7 cellular contexts compared by ENCODE assay signal in genomic region chr16:424623-425081, GRCh38. TPM values are rescaled to one million over a fixed set of nuclear protein-coding genes. Genes with fewer than 3 reads are reported as not detected.
DNase-seq lines count a peak whose midpoint lies in the region; ATAC-seq, FAIRE-seq and TF ChIP-seq lines count a peak whose summit lies in the region.

No MANE protein-coding gene starts in this region.

- ATAC-seq in naive thymus-derived CD4-positive, alpha-beta T cell, result no peak
- ATAC-seq in HG03159 (IDR thresholded peaks at IDR 0.05; ENCODE audit: unreplicated experiment) (no peak), HG02798 (IDR thresholded peaks at IDR 0.05; ENCODE audit: poor library complexity, unreplicated experiment) (no peak), GM19351 (IDR thresholded peaks at IDR 0.05; ENCODE audit: unreplicated experiment) (no peak)

- no peaks in the 10 kb centered on the region for H3K9me3 ChIP-seq in Peyer's patch
- H3K9me3 ChIP-seq in naive thymus-derived CD4-positive, alpha-beta T cell (ENCODE audit: control insufficient read depth in 2 of 3, low read length in 3 of 3), result no peaks in the 10 kb centered on the region

- no peaks in the 10 kb centered on the region for H3K27me3 ChIP-seq in Peyer's patch
- H3K27me3 ChIP-seq in naive thymus-derived CD4-positive, alpha-beta T cell (ENCODE audit: control insufficient read depth in 2 of 2, insufficient read depth in 2 of 2, low read length in 2 of 2), result no peaks in the 10 kb centered on the region

- FAIRE-seq in H54 (lab: Jason Lieb, UNC), result no peak

- POLR2A ChIA-PET in naive thymus-derived CD4-positive, alpha-beta T cell (lab: Charles Lee), result interaction anchor here (1.0 to 1.3 kb wide), 3 partner anchors 22 to 54 kb away, joined by 3 to 4 read pairs (median 4); partner anchors contain the start of gene MRPL28

- peak overlapping the region; percentile 74 to 90 (median 90) for H3K27ac ChIP-seq in Peyer's patch
- peak overlapping the region; percentile 92 for H3K27ac ChIP-seq in naive thymus-derived CD4-positive, alpha-beta T cell (ENCODE audit: low read depth, low read length)

- peaks cover 17% of the 10 kb centered on the region for H3K4me1 Mint-ChIP-seq in endothelial cell (ENCODE audit: unreplicated experiment)
- peaks cover 22 to 35% (median 32%) of the 10 kb centered on the region in 7 donors for H3K4me1 Mint-ChIP-seq in naive thymus-derived CD4-positive, alpha-beta T cell

- H3K27ac Mint-ChIP-seq in endothelial cell (ENCODE audit: unreplicated experiment), result no peak overlapping the region
- H3K27ac Mint-ChIP-seq in naive thymus-derived CD4-positive, alpha-beta T cell, result peak overlapping the region in 6 of 9 donors; percentile 67 to 90 (median 78)

- H3K9me3 Mint-ChIP-seq in endothelial cell (ENCODE audit: unreplicated experiment), result no peaks in the 10 kb centered on the region
- peaks cover 0 to 3% (median 0%) of the 10 kb centered on the region in 11 donors for H3K9me3 Mint-ChIP-seq in naive thymus-derived CD4-positive, alpha-beta T cell

- H3K4me1 ChIP-seq in Peyer's patch, result peaks cover 0 to 23% (median 10%) of the 10 kb centered on the region in 4 donors
- H3K4me1 ChIP-seq in naive thymus-derived CD4-positive, alpha-beta T cell (ENCODE audit: control insufficient read depth in 2 of 2, insufficient read depth in 2 of 2, low read length in 2 of 2), result peaks cover 10 to 17% of the 10 kb centered on the region in 2 donors

- peaks cover 6% of the 10 kb centered on the region for H3K36me3 Mint-ChIP-seq in endothelial cell (ENCODE audit: low read depth, unreplicated experiment)
- peaks cover 0 to 9% (median 0%) of the 10 kb centered on the region in 5 donors for H3K36me3 Mint-ChIP-seq in naive thymus-derived CD4-positive, alpha-beta T cell

- CTCF ChIA-PET in naive thymus-derived CD4-positive, alpha-beta T cell (lab: Charles Lee), result no interaction called here

- peaks cover 16% of the 10 kb centered on the region for H3K27me3 Mint-ChIP-seq in endothelial cell (ENCODE audit: unreplicated experiment)
- peaks cover 0 to 18% (median 0%) of the 10 kb centered on the region in 5 donors for H3K27me3 Mint-ChIP-seq in naive thymus-derived CD4-positive, alpha-beta T cell

- intact Hi-C loops in naive thymus-derived CD4-positive, alpha-beta T cell (cut with micrococcal nuclease), result loop anchor here (1.0 to 2.0 kb wide), 8 partner anchors 22 to 286 kb away; partner anchors contain the start of genes CAPN15 (in 2 of the 2), DECR2 (in 1 of the 2), METTL26 (in 1 of the 2) and NPRL3 (in 1 of the 2)

- no peaks in the 10 kb centered on the region for H3K36me3 ChIP-seq in Peyer's patch
- H3K36me3 ChIP-seq in naive thymus-derived CD4-positive, alpha-beta T cell (ENCODE audit: control insufficient read depth in 2 of 3, insufficient read depth in 3 of 3, low read length in 3 of 3), result no peaks in the 10 kb centered on the region

- TF ChIP-seq CTCF in Peyer's patch (IDR thresholded peaks at IDR 0.05) (no peak), endothelial cell (IDR thresholded peaks at IDR 0.05; ENCODE audit: unreplicated experiment) (no peak)

- peak overlapping the region; percentile 86 for H3K4me3 Mint-ChIP-seq in endothelial cell (ENCODE audit: unreplicated experiment)
- peak overlapping the region; percentile 68 to 92 (median 86) for H3K4me3 Mint-ChIP-seq in naive thymus-derived CD4-positive, alpha-beta T cell

- peak; percentile 44 for DNase-seq in H54 (ENCODE audit: insufficient read length, low spot score)
- peak in 2 of 3 donors; percentile 58 to 66 for DNase-seq in Peyer's patch
- DNase-seq in endothelial cell (ENCODE audit: low spot score), result peak; percentile 9
- DNase-seq in naive thymus-derived CD4-positive, alpha-beta T cell, result no peak

- H3K4me3 ChIP-seq in Peyer's patch, result peak overlapping the region; percentile 51 to 72 (median 64)
- H3K4me3 ChIP-seq in naive thymus-derived CD4-positive, alpha-beta T cell (ENCODE audit: low read length), result peak overlapping the region; percentile 83

- TF ChIP-seq POLR2A in H54 (IDR thresholded peaks at IDR 0.05; ENCODE audit: low read depth, low read length) (no peak), Peyer's patch (IDR thresholded peaks at IDR 0.05) (no peak)

RNA-seq across cellular contexts. Expression of gene RAB11FIP3, which starts 0.8 kb away (rescaled TPM):
- 100 to 1,000 TPM in 2 of 4 donors, 10 to 100 TPM in 2; 55.5 to 136 (median 106) TPM for total RNA-seq in Peyer's patch
- 81.5 TPM for total RNA-seq in endothelial cell (ENCODE audit: unreplicated experiment)
- 10 to 100 TPM; 37.9 to 53.0 (median 45.5) TPM for total RNA-seq in naive thymus-derived CD4-positive, alpha-beta T cell
- 1 to 10 TPM in 1 of 2 donors, under 1 TPM in 1; 0.71 to 4.0 TPM for polyA plus RNA-seq in naive thymus-derived CD4-positive, alpha-beta T cell

RNA-seq across cellular contexts. Expression of gene DECR2, which starts 23.0 kb away (rescaled TPM):
- total RNA-seq in Peyer's patch (100 to 1,000 TPM in 2 of 4 donors, 10 to 100 TPM in 2; 32.2 to 154 (median 105) TPM), endothelial cell (ENCODE audit: unreplicated experiment) (14.6 TPM)
- total RNA-seq in naive thymus-derived CD4-positive, alpha-beta T cell, result 10 to 100 TPM in 3 of 5 experiments, 1 to 10 TPM in 2; 7.9 to 13.8 (median 11.6) TPM
- polyA plus RNA-seq in naive thymus-derived CD4-positive, alpha-beta T cell, result 1 to 10 TPM; 7.8 to 7.9 TPM

RNA-seq across cellular contexts. Expression of gene NME4, which starts 27.7 kb away (rescaled TPM):
- total RNA-seq in Peyer's patch (10 to 100 TPM in 3 of 4 donors, 1 to 10 TPM in 1; 9.6 to 65.2 (median 29.5) TPM), endothelial cell (ENCODE audit: unreplicated experiment) (139 TPM)
- 10 to 100 TPM; 40.2 to 58.1 (median 42.9) TPM for total RNA-seq in naive thymus-derived CD4-positive, alpha-beta T cell
- polyA plus RNA-seq in naive thymus-derived CD4-positive, alpha-beta T cell, result 10 to 100 TPM; 76.7 to 88.6 TPM

RNA-seq across cellular contexts. Expression of gene PGAP6, which starts 42.9 kb away (rescaled TPM):
- 100 to 1,000 TPM; 130 to 211 (median 166) TPM for total RNA-seq in Peyer's patch
- total RNA-seq in endothelial cell (ENCODE audit: unreplicated experiment), result 133 TPM
- total RNA-seq in naive thymus-derived CD4-positive, alpha-beta T cell, result 100 to 1,000 TPM in 1 of 5 experiments, 10 to 100 TPM in 4; 32.2 to 107 (median 89.4) TPM
- polyA plus RNA-seq in naive thymus-derived CD4-positive, alpha-beta T cell, result 10 to 100 TPM; 17.0 to 52.4 TPM

RNA-seq across cellular contexts. Expression of gene MRPL28, which starts 54.3 kb away (rescaled TPM):
- 10 to 100 TPM; 58.3 to 73.4 (median 61.3) TPM for total RNA-seq in Peyer's patch
- 70.8 TPM for total RNA-seq in endothelial cell (ENCODE audit: unreplicated experiment)
- 10 to 100 TPM; 21.9 to 86.2 (median 26.5) TPM for total RNA-seq in naive thymus-derived CD4-positive, alpha-beta T cell
- polyA plus RNA-seq in naive thymus-derived CD4-positive, alpha-beta T cell, result 10 to 100 TPM; 44.1 to 71.7 TPM

Comparison
In these comparisons a context has a peak if more than half of its experiments do, and no peak if none do; other contexts are left out.
1. DNase-seq: peak in H54 (single experiment), Peyer's patch (2 of 3) and endothelial cell (single experiment); none in naive thymus-derived CD4-positive, alpha-beta T cell (0 of 9).